12 cellular contexts compared by ENCODE assay signal in the genomic region with DNA sequence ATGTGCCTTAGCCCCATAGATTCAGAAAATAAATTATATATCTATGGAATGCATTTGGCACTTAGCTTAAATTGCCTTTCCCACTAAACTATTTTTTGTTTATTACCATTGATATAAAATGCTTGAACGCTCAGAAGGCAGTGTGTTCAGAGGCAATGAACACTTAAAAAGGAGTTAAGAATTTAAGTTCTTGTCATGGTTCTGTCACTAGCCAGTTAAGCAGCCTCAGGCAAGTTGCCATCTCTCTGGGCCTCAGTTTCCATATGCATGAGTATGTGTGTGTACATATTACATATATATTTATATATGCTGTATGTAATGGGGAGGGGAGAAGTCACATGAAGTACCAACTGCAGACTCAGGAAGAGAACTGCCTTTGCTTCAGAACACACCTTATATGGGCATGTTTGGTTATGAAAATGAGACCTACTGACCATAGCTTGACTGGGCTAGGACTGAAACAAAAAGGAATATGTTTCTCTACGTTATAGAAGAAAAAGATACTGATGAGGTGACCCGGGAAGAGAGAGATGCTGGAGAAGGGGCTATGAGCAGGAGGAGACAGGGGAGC.
DNase-seq lines count a peak whose midpoint lies in the region; ATAC-seq, FAIRE-seq and TF ChIP-seq lines count a peak whose summit lies in the region.
"Had no signal": no experiment of that assay in that cellular context is flagged by ENCODE, and none has a peak within 500 bp of the region (broad histone marks: within the 10 kb centered on the region; RNA-seq: fewer than 3 reads in every experiment).

No MANE protein-coding gene starts in this region.

- H3K4me1 ChIP-seq in A549 = peaks cover 34% of the 10 kb centered on the region
- H3K4me1 ChIP-seq in uterus = no peaks in the 10 kb centered on the region
- H3K4me1 ChIP-seq: body of pancreas had no signal

- peak overlapping the region; percentile 12 for H3K4me3 Mint-ChIP-seq in activated B cell treated with CpG ODN at 0.5 μM for 24 hours
- no peak overlapping the region for H3K4me3 Mint-ChIP-seq in T-helper 2 cell treated with Interferon-gamma antibody and Interleukin-4, amounts not matched to agents 5 μg/mL and 100 μg/mL, for 36 hours
- H3K4me3 Mint-ChIP-seq: activated CD4-positive, alpha-beta T cell treated with anti-CD3 and anti-CD28 coated beads for 36 hours had no signal

- H3K27ac Mint-ChIP-seq in activated B cell treated with CpG ODN at 0.5 μM for 24 hours = peak overlapping the region; percentile 50
- H3K27ac Mint-ChIP-seq in T-helper 2 cell treated with Interferon-gamma antibody and Interleukin-4, amounts not matched to agents 5 μg/mL and 100 μg/mL, for 36 hours = no peak overlapping the region
- H3K27ac Mint-ChIP-seq: activated CD4-positive, alpha-beta T cell treated with anti-CD3 and anti-CD28 coated beads for 36 hours had no signal

- TF ChIP-seq RAD21 in A549 (conservative IDR thresholded peaks at IDR 0.05 in 1 of 2, IDR thresholded peaks at IDR 0.05 in 1 of 2) = no peak

- no peaks in the 10 kb centered on the region for H3K36me3 ChIP-seq in uterus

- no peak for TF ChIP-seq EP300 in A549 (IDR thresholded peaks at IDR 0.05)

- no peak for ATAC-seq in A549
- peak; percentile 59 for ATAC-seq in GM19372 (IDR thresholded peaks at IDR 0.05; ENCODE audit: low read depth, unreplicated experiment)
- ATAC-seq in HG03064 (IDR thresholded peaks at IDR 0.05; ENCODE audit: low read depth, unreplicated experiment) = peak; percentile 41
- ATAC-seq in activated B cell treated with CpG ODN at 0.5 μM for 24 hours (ENCODE audit: low read depth) = peak; percentile 53
- ATAC-seq: activated CD4-positive, alpha-beta T cell treated with anti-CD3 and anti-CD28 coated beads for 36 hours; body of pancreas had no signal

- peak overlapping the region; percentile 5; the same call in 1 of the 3 replicates for H3K4me2 ChIP-seq in A549

- H3K9me3 ChIP-seq in A549 = no peaks in the 10 kb centered on the region
- H3K9me3 ChIP-seq in uterus = no peaks in the 10 kb centered on the region
- H3K9me3 ChIP-seq: body of pancreas had no signal

- CTCF ChIA-PET in A549 (lab: Yijun Ruan, JAX) (interaction anchor here (0.6 to 1.8 kb wide), 5 partner anchors 15 to 269 kb away, joined by 3 to 6 read pairs (median 3); no protein-coding TSS in a partner anchor), activated B cell treated with CpG ODN at 0.5 μM for 24 hours (lab: Charles Lee) (no interaction called here)

- no peaks in the 10 kb centered on the region for H3K36me3 Mint-ChIP-seq in activated B cell treated with CpG ODN at 0.5 μM for 24 hours (ENCODE audit: low read depth)
- peaks cover 2% of the 10 kb centered on the region for H3K36me3 Mint-ChIP-seq in T-helper 2 cell treated with Interferon-gamma antibody and Interleukin-4, amounts not matched to agents 5 μg/mL and 100 μg/mL, for 36 hours (ENCODE audit: low read depth)

- FAIRE-seq in A549 (lab: Jason Lieb, UNC) = no peak

- no peak for DNase-seq in A549 (ENCODE audit: low read depth in 1 of 2, low spot score in 1 of 2)
- no peak for DNase-seq in activated B cell treated with CpG ODN at 0.5 μM for 24 hours
- DNase-seq in activated CD4-positive, alpha-beta T cell treated with anti-CD3 and anti-CD28 coated beads for 1 hour = no peak
- no peak for DNase-seq in NAMALWA (ENCODE audit: low spot score)
- DNase-seq in uterus = no peak
- no peak for DNase-seq in T-helper 2 cell treated with Interferon-gamma antibody and Interleukin-4, amounts not matched to agents 5 μg/mL and 100 μg/mL, for 36 hours (ENCODE audit: low spot score)
- DNase-seq: activated CD4-positive, alpha-beta T cell treated with anti-CD3 and anti-CD28 coated beads for 36 hours; body of pancreas; glutamatergic neuron; KG1 had no signal

- H3K9me3 Mint-ChIP-seq in activated B cell treated with CpG ODN at 0.5 μM for 24 hours = peaks cover 4% of the 10 kb centered on the region
- H3K9me3 Mint-ChIP-seq in T-helper 2 cell treated with Interferon-gamma antibody and Interleukin-4, amounts not matched to agents 5 μg/mL and 100 μg/mL, for 36 hours = peaks cover 6% of the 10 kb centered on the region

- H3K27me3 Mint-ChIP-seq in activated B cell treated with CpG ODN at 0.5 μM for 24 hours = no peaks in the 10 kb centered on the region
- peaks cover 6% of the 10 kb centered on the region for H3K27me3 Mint-ChIP-seq in T-helper 2 cell treated with Interferon-gamma antibody and Interleukin-4, amounts not matched to agents 5 μg/mL and 100 μg/mL, for 36 hours (ENCODE audit: low read depth)
- H3K27me3 Mint-ChIP-seq: activated CD4-positive, alpha-beta T cell treated with anti-CD3 and anti-CD28 coated beads for 36 hours had no signal

- WGBS in A549 (ENCODE audit: missing lambda C conversion rate) = 62% methylated on average over 3 of the region's 3 CpGs

- H3K4me1 Mint-ChIP-seq in activated B cell treated with CpG ODN at 0.5 μM for 24 hours = peaks cover 24% of the 10 kb centered on the region
- peaks cover 11% of the 10 kb centered on the region for H3K4me1 Mint-ChIP-seq in T-helper 2 cell treated with Interferon-gamma antibody and Interleukin-4, amounts not matched to agents 5 μg/mL and 100 μg/mL, for 36 hours (ENCODE audit: low read depth)

- no peaks in the 10 kb centered on the region for H3K27me3 ChIP-seq in uterus
- H3K27me3 ChIP-seq: body of pancreas had no signal

- intact Hi-C loops in activated B cell treated with CpG ODN at 0.5 μM for 24 hours (cut with micrococcal nuclease) = no loop called here
- intact Hi-C loops in uterus (cut with DNase I; ENCODE audit: low total_unique reads) = no loop called here

- TF ChIP-seq CTCF in A549 (IDR thresholded peaks at IDR 0.05) (no peak), activated B cell treated with CpG ODN at 0.5 μM for 24 hours (IDR thresholded peaks at IDR 0.05) (no peak), uterus (IDR thresholded peaks at IDR 0.05) (no peak)

- TF ChIP-seq POLR2A in A549 (IDR thresholded peaks at IDR 0.05; ENCODE audit: low read length) = no peak
- no peak for TF ChIP-seq POLR2A in uterus (IDR thresholded peaks at IDR 0.05)

- H3K4me3 ChIP-seq in A549 (no peak overlapping the region), uterus (no peak overlapping the region)
- H3K4me3 ChIP-seq: body of pancreas had no signal

- H3K27ac ChIP-seq in A549 = no peak overlapping the region
- H3K27ac ChIP-seq in uterus = no peak overlapping the region
- H3K27ac ChIP-seq: body of pancreas had no signal

- POLR2A ChIA-PET in A549 (lab: Yijun Ruan, JAX) = no interaction called here
- POLR2A ChIA-PET in activated B cell treated with CpG ODN at 0.5 μM for 24 hours (lab: Charles Lee) = interaction anchor here (0.6 to 1.3 kb wide), 2 partner anchors 8 to 39 kb away, joined by 3 to 4 read pairs; no protein-coding TSS in a partner anchor

TF ChIP-seq in A549, 52 proteins besides CTCF, POLR2A, EP300 and RAD21:
- TF ChIP-seq HDAC2 (IDR thresholded peaks at IDR 0.05) (no peak), TP53 (CRISPR knock-in tag; IDR thresholded peaks at IDR 0.05) (no peak), JUNB (IDR thresholded peaks at IDR 0.05) (no peak), HOXB13 (CRISPR knock-in tag; IDR thresholded peaks at IDR 0.05; ENCODE audit: low read depth) (no peak)
- TF ChIP-seq, protein P1, sequence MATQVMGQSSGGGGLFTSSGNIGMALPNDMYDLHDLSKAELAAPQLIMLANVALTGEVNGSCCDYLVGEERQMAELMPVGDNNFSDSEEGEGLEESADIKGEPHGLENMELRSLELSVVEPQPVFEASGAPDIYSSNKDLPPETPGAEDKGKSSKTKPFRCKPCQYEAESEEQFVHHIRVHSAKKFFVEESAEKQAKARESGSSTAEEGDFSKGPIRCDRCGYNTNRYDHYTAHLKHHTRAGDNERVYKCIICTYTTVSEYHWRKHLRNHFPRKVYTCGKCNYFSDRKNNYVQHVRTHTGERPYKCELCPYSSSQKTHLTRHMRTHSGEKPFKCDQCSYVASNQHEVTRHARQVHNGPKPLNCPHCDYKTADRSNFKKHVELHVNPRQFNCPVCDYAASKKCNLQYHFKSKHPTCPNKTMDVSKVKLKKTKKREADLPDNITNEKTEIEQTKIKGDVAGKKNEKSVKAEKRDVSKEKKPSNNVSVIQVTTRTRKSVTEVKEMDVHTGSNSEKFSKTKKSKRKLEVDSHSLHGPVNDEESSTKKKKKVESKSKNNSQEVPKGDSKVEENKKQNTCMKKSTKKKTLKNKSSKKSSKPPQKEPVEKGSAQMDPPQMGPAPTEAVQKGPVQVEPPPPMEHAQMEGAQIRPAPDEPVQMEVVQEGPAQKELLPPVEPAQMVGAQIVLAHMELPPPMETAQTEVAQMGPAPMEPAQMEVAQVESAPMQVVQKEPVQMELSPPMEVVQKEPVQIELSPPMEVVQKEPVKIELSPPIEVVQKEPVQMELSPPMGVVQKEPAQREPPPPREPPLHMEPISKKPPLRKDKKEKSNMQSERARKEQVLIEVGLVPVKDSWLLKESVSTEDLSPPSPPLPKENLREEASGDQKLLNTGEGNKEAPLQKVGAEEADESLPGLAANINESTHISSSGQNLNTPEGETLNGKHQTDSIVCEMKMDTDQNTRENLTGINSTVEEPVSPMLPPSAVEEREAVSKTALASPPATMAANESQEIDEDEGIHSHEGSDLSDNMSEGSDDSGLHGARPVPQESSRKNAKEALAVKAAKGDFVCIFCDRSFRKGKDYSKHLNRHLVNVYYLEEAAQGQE (IDR thresholded peaks at IDR 0.05) = no peak

Comparison
In these comparisons a context has a peak if more than half of its experiments do, and no peak if none do; other contexts are left out.
1. ATAC-seq: peak in GM19372 (single experiment), HG03064 (single experiment) and activated B cell treated with CpG ODN at 0.5 μM for 24 hours (single experiment); none in A549 (0 of 2).